12 cellular contexts compared by ENCODE assay signal in genomic region chr20:54058420-54059139, GRCh38. TPM values are rescaled to one million over a fixed set of nuclear protein-coding genes. Genes with fewer than 3 reads are reported as not detected.
DNase-seq lines count a peak whose midpoint lies in the region; ATAC-seq and TF ChIP-seq lines count a peak whose summit lies in the region.
"Had no signal": no experiment of that assay in that cellular context is flagged by ENCODE, and none has a peak within 500 bp of the region (broad histone marks: within the 10 kb centered on the region; RNA-seq: fewer than 3 reads in every experiment).

No MANE protein-coding gene starts in this region.

- CTCF ChIA-PET in A673 (lab: Charles Lee), result no interaction called here

- peaks cover 24% of the 10 kb centered on the region for H3K4me1 ChIP-seq in A673 (ENCODE audit: insufficient read depth, low read length, poor library complexity, severe bottlenecking)

- H3K27me3 ChIP-seq in A673 (replicated peaks; ENCODE audit: insufficient read depth, low read depth, low read length, poor library complexity) (no peaks in the 10 kb centered on the region), WERI-Rb-1 (ENCODE audit: insufficient read depth, low read depth, severe bottlenecking) (peaks cover 57% of the 10 kb centered on the region)
- H3K27me3 ChIP-seq: cardiac muscle cell had no signal

- POLR2A ChIA-PET in A673 (lab: Charles Lee; ENCODE audit: low non-redundant PET), result no interaction called here

- no peak for TF ChIP-seq CTCF in A673 (conservative IDR thresholded peaks at IDR 0.05; ENCODE audit: low read depth, low read length)
- no peak for TF ChIP-seq CTCF in WERI-Rb-1 (IDR thresholded peaks at IDR 0.05; ENCODE audit: low read depth, low read length)

- H3K4me3 ChIP-seq in A673 (ENCODE audit: low read depth, low read length, poor library complexity, severe bottlenecking) (no peak overlapping the region), WERI-Rb-1 (ENCODE audit: low read depth, low read length) (no peak overlapping the region)
- H3K4me3 ChIP-seq: cardiac muscle cell had no signal

- peaks cover 4% of the 10 kb centered on the region for H3K9me3 ChIP-seq in A673 (ENCODE audit: low read depth, low read length, poor library complexity, severe bottlenecking)
- no peaks in the 10 kb centered on the region for H3K9me3 ChIP-seq in WERI-Rb-1 (ENCODE audit: severe bottlenecking)

- no TSS peak for BruUV-seq in A673 (replicated peaks; lab: Mats Ljungman, UMichigan)

- no peaks in the 10 kb centered on the region for H3K36me3 ChIP-seq in A673 (ENCODE audit: insufficient read depth, low read length, poor library complexity, severe bottlenecking)
- no peaks in the 10 kb centered on the region for H3K36me3 ChIP-seq in WERI-Rb-1
- H3K36me3 ChIP-seq: cardiac muscle cell had no signal

- H3K27ac ChIP-seq in A673 (ENCODE audit: low read depth, low read length, poor library complexity, severe bottlenecking) (no peak overlapping the region), WERI-Rb-1 (no peak overlapping the region)
- H3K27ac ChIP-seq: cardiac muscle cell had no signal

- intact Hi-C loops in A673 (cut with micrococcal nuclease; ENCODE audit: unreplicated experiment) (no loop called here), left ventricle myocardium superior (cut with micrococcal nuclease) (no loop called here)

- ATAC-seq in GM19023 (IDR thresholded peaks at IDR 0.05; ENCODE audit: unreplicated experiment), result peak; percentile 56
- peak; percentile 54 for ATAC-seq in HG02885 (IDR thresholded peaks at IDR 0.05; ENCODE audit: poor library complexity, unreplicated experiment)
- no peak for ATAC-seq in left ventricle myocardium superior
- ATAC-seq: activated T-helper 17 cell treated with anti-CD3 and anti-CD28 coated beads, Interleukin-2, amount 50 U/mL, for 72 hours had no signal

- DNase-seq in A673 (ENCODE audit: low spot score) (peak; percentile 59), NCI-H524 (lab: John Stamatoyannopoulos, UW) (peak; percentile 49 to 57), left ventricle myocardium superior (no peak), WERI-Rb-1 (no peak), 8988T (no peak)
- no peak for DNase-seq in activated CD4-positive, alpha-beta T cell treated with anti-CD3 and anti-CD28 coated beads for 4 hours
- DNase-seq: NCI-H1417, RPMI8226 had no signal

RNA-seq across cellular contexts. Expression of gene BCAS1, which starts 11.8 kb away (rescaled TPM):
- total RNA-seq in A673 (2021), result 1.4 and 2.6 TPM in 2 replicates
- not detected for total RNA-seq in left ventricle myocardium superior
- total RNA-seq: cardiac muscle cell had no signal

Comparison
In these comparisons a context has a peak if more than half of its experiments do, and no peak if none do; other contexts are left out.
1. DNase-seq: peak in A673 (single experiment) and NCI-H524 (2 of 2); none in left ventricle myocardium superior (single experiment), WERI-Rb-1 (single experiment), activated CD4-positive, alpha-beta T cell treated with anti-CD3 and anti-CD28 coated beads for 4 hours (0 of 2) and 8988T (single experiment).